In the genomic region with DNA sequence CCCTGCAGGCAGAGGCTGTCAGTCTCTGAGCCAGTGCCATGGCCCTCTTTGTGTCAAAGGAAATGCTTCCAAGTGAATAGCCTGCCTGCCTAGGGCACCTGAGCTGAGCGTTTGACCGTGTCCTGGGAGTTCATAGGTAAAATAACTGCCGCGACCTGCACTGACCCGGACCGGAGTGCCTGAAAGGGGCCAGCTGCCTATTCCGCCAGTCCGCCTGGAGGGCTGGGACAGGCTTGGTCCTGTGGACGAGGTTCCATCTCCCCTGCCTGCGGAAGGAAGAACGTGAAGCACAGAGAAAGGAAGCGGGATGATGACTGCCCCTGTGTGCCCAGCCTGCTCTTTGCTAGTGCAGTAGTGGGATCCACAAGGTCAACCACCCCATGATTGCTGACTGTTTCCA, we compare ENCODE assay signal across 27 cellular contexts. TPM values are rescaled to one million over a fixed set of nuclear protein-coding genes. Genes with fewer than 3 reads are reported as not detected.
DNase-seq lines count a peak whose midpoint lies in the region; TF ChIP-seq lines count a peak whose summit lies in the region.
"Had no signal": no experiment of that assay in that cellular context is flagged by ENCODE, and none has a peak within 500 bp of the region (broad histone marks: within the 10 kb centered on the region; RNA-seq: fewer than 3 reads in every experiment).

No MANE protein-coding gene starts in this region.

- no peak overlapping the region for H3K4me2 ChIP-seq in osteoblast (ENCODE audit: insufficient read depth, low read length)
- H3K4me2 ChIP-seq: BLaER1 had no signal

- H3K4me3 ChIP-seq in osteoblast (ENCODE audit: insufficient read depth, low read length) (no peak overlapping the region), testis (no peak overlapping the region), lower leg skin (ENCODE audit: low read depth, poor library complexity, severe bottlenecking) (no peak overlapping the region)
- H3K4me3 ChIP-seq: BLaER1, GM12878 had no signal

- TF ChIP-seq POLR2A in testis (IDR thresholded peaks at IDR 0.05) (no peak), lower leg skin (IDR thresholded peaks at IDR 0.05) (no peak)

- no peak overlapping the region for H3K27ac ChIP-seq in osteoblast (ENCODE audit: low read depth, low read length)
- H3K27ac ChIP-seq in testis, result no peak overlapping the region
- H3K27ac ChIP-seq: BLaER1 had no signal

- H3K36me3 ChIP-seq in osteoblast (ENCODE audit: insufficient read depth, low read length) (no peaks in the 10 kb centered on the region), testis (ENCODE audit: low read depth, missing control alignments) (no peaks in the 10 kb centered on the region)
- H3K36me3 ChIP-seq: BE2C, BLaER1 had no signal

- no peaks in the 10 kb centered on the region for H3K79me2 ChIP-seq in osteoblast (ENCODE audit: insufficient read depth, low read length)

- TF ChIP-seq CTCF in osteoblast (IDR thresholded peaks at IDR 0.05; ENCODE audit: extremely low read depth, low read depth, low read length) (no peak), testis (IDR thresholded peaks at IDR 0.05) (no peak), lower leg skin (IDR thresholded peaks at IDR 0.05) (no peak)

- no peaks in the 10 kb centered on the region for H3K27me3 ChIP-seq in osteoblast (ENCODE audit: insufficient read depth, low read length)
- no peaks in the 10 kb centered on the region for H3K27me3 ChIP-seq in testis
- H3K27me3 ChIP-seq: BE2C, BLaER1 had no signal

- H3K9me3 ChIP-seq in osteoblast (ENCODE audit: low read depth, low read length) (no peaks in the 10 kb centered on the region), testis (no peaks in the 10 kb centered on the region)
- H3K9me3 ChIP-seq: BE2C had no signal

- intact Hi-C loops in testis (cut with DNase I; ENCODE audit: low total_unique reads), result no loop called here
- intact Hi-C loops in lower leg skin (cut with DNase I; ENCODE audit: low total_unique reads), result no loop called here

- H2AFZ ChIP-seq in osteoblast (ENCODE audit: low read length), result no peak overlapping the region

- H4K20me1 ChIP-seq in osteoblast (ENCODE audit: insufficient read depth, low read length), result no peaks in the 10 kb centered on the region
- H4K20me1 ChIP-seq: BLaER1 had no signal

- DNase-seq in ecto neural progenitor cell (ENCODE audit: low spot score) (peak; percentile 10), osteoblast (ENCODE audit: insufficient read length, low spot score, missing footprints) (peak; percentile 18), testis (peak; percentile 12), ureter (ENCODE audit: low spot score) (peak; percentile 23), HCEC 1CT (no peak), mucosa of gallbladder (ENCODE audit: low spot score) (no peak), foreskin melanocyte (no peak), lower leg skin (ENCODE audit: low spot score in 2 of 2) (no peak)
- DNase-seq: 8988T; ACHN; BE2C; C1 segment of cervical spinal cord; CD4-positive, alpha-beta memory T cell; CD4-positive, CD25-positive, alpha-beta regulatory T cell; CD8-positive, alpha-beta memory T cell; COR-L47; DMS 273 treated with DMSO at 0.1 percent for 48 hours; DMS153; DMS53; DMS79; DND-41; EL; GDM1 had no signal

- WGBS in testis, 2 donors, result 49 to 82% methylated on average over 9 to 12 of the region's 12 CpGs
- WGBS in lower leg skin, 2 donors, result 77 to 88% methylated on average over 12 of the region's 12 CpGs

- no peaks in the 10 kb centered on the region for H3K4me1 ChIP-seq in osteoblast (ENCODE audit: insufficient read depth, low read length)
- no peaks in the 10 kb centered on the region for H3K4me1 ChIP-seq in testis
- H3K4me1 ChIP-seq: BE2C, BLaER1 had no signal

RNA-seq across cellular contexts. Expression of a gene that starts 17.5 kb away (rescaled TPM):
- total RNA-seq in osteoblast (0.29 and 0.36 TPM in 2 replicates), testis (1 to 10 TPM; 2.7 to 3.3 TPM), ureter (0.16 TPM), mucosa of gallbladder (0.14 TPM), lower leg skin (under 1 TPM; 0.08 to 0.84 (median 0.23) TPM)
- polyA plus RNA-seq in testis (ENCODE audit: insufficient read depth, low read depth, low replicate concordance), result 1.2 TPM
- total RNA-seq: A673, GM12878 had no signal
- polyA plus RNA-seq: CD14-positive monocyte, GM12878 had no signal

Comparison
In these comparisons a context has a peak if more than half of its experiments do, and no peak if none do; other contexts are left out.
1. DNase-seq: peak in ecto neural progenitor cell (single experiment), osteoblast (single experiment), testis (single experiment) and ureter (single experiment); none in HCEC 1CT (single experiment), mucosa of gallbladder (single experiment), foreskin melanocyte (single experiment) and lower leg skin (0 of 2).